1 cellular context compared by ENCODE assay signal in the genomic region with DNA sequence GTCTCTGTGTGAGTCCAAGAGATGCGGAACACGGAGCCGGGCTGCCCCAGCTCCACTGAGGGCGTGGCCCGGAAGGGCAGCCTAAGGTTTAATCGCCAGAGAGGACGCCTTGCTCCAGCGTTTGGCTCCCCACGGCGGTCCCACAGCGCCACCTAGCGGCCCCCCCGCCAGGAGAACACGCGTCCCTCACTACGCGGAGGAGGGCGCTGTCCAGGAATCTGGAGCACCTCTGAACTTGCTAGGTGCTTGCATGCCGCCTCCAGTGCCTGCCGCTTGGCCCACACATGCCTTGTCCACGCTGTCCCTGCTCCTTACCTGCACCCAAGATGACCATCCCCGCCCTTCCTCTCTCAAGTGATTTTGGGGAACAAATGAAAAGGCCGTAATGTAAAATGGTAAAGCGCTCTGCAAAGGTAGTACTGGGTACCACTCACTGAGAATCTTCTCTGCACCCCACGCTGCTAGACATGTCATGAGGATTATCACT.
TF ChIP-seq lines count a peak whose summit lies in the region.

No MANE protein-coding gene starts in this region.

TF ChIP-seq in HepG2, 621 proteins besides CTCF, POLR2A, EP300 and RAD21 (continued from another document and continues in another):
- TF ChIP-seq ZNF225 (CRISPR knock-in tag; IDR thresholded peaks at IDR 0.05) = peak; percentile 93
- TF ChIP-seq ZNF709 (CRISPR knock-in tag; IDR thresholded peaks at IDR 0.05) = no peak
- TF ChIP-seq KMT2B (CRISPR knock-in tag; IDR thresholded peaks at IDR 0.05) = no peak
- no peak for TF ChIP-seq ZNF207 (IDR thresholded peaks at IDR 0.05; ENCODE audit: borderline replicate concordance)
- peak; percentile 91 for TF ChIP-seq KDM2A (CRISPR knock-in tag; IDR thresholded peaks at IDR 0.05; ENCODE audit: borderline replicate concordance, low read depth)
- TF ChIP-seq ELF1 (CRISPR knock-in tag; IDR thresholded peaks at IDR 0.05) = peak; percentile 68
- peak; percentile 40; the same call in 1 of the 2 replicates for TF ChIP-seq RXRB (CRISPR knock-in tag; IDR thresholded peaks at IDR 0.05; ENCODE audit: borderline replicate concordance)
- TF ChIP-seq SRSF1 (optimal IDR thresholded peaks at IDR 0.05; ENCODE audit: low read depth, low read length) = no peak
- TF ChIP-seq, protein P1, sequence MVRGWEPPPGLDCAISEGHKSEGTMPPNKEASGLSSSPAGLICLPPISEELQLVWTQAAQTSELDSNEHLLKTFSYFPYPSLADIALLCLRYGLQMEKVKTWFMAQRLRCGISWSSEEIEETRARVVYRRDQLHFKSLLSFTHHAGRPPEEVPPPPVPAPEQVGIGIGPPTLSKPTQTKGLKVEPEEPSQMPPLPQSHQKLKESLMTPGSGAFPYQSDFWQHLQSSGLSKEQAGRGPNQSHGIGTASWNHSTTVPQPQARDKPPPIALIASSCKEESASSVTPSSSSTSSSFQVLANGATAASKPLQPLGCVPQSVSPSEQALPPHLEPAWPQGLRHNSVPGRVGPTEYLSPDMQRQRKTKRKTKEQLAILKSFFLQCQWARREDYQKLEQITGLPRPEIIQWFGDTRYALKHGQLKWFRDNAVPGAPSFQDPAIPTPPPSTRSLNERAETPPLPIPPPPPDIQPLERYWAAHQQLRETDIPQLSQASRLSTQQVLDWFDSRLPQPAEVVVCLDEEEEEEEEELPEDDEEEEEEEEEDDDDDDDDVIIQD (CRISPR knock-in tag; IDR thresholded peaks at IDR 0.05; ENCODE audit: low read depth) = no peak
- peak; percentile 90 for TF ChIP-seq ZNF263 (CRISPR knock-in tag; IDR thresholded peaks at IDR 0.05)
- TF ChIP-seq REPIN1 (CRISPR knock-in tag; IDR thresholded peaks at IDR 0.05; ENCODE audit: borderline replicate concordance, low read depth) = no peak; the same call in 1 of the 2 replicates
- TF ChIP-seq KDM5B (CRISPR knock-in tag; IDR thresholded peaks at IDR 0.05; ENCODE audit: borderline replicate concordance) = peak; percentile 66; the same call in 1 of the 2 replicates
- peak; percentile 53; the same call in 1 of the 2 replicates for TF ChIP-seq KLF6 (CRISPR knock-in tag; IDR thresholded peaks at IDR 0.05)
- TF ChIP-seq DNMT1 (CRISPR knock-in tag; IDR thresholded peaks at IDR 0.05) = no peak
- TF ChIP-seq BHLHE40 (IDR thresholded peaks at IDR 0.05; ENCODE audit: low read length) = peak; percentile 45; the same call in 1 of the 2 replicates
- no peak for TF ChIP-seq SP1 (IDR thresholded peaks at IDR 0.05)
- TF ChIP-seq SP1 (CRISPR knock-in tag; IDR thresholded peaks at IDR 0.05) = peak; percentile 70; the same call in 1 of the 2 replicates
- no peak for TF ChIP-seq ZNF317 (CRISPR knock-in tag; IDR thresholded peaks at IDR 0.05)
- TF ChIP-seq ZKSCAN1 (IDR thresholded peaks at IDR 0.05; ENCODE audit: low read length) = no peak
- TF ChIP-seq CBX1 (IDR thresholded peaks at IDR 0.05; ENCODE audit: low read depth) = peak; percentile 49
- peak; percentile 52; the same call in 1 of the 2 replicates for TF ChIP-seq ZNF772 (CRISPR knock-in tag; IDR thresholded peaks at IDR 0.05)
- TF ChIP-seq SATB2 (CRISPR knock-in tag; IDR thresholded peaks at IDR 0.05) = no peak
- TF ChIP-seq FOXA3 (CRISPR knock-in tag; IDR thresholded peaks at IDR 0.05) = peak; percentile 44; the same call in 1 of the 2 replicates
- TF ChIP-seq, protein P2, sequence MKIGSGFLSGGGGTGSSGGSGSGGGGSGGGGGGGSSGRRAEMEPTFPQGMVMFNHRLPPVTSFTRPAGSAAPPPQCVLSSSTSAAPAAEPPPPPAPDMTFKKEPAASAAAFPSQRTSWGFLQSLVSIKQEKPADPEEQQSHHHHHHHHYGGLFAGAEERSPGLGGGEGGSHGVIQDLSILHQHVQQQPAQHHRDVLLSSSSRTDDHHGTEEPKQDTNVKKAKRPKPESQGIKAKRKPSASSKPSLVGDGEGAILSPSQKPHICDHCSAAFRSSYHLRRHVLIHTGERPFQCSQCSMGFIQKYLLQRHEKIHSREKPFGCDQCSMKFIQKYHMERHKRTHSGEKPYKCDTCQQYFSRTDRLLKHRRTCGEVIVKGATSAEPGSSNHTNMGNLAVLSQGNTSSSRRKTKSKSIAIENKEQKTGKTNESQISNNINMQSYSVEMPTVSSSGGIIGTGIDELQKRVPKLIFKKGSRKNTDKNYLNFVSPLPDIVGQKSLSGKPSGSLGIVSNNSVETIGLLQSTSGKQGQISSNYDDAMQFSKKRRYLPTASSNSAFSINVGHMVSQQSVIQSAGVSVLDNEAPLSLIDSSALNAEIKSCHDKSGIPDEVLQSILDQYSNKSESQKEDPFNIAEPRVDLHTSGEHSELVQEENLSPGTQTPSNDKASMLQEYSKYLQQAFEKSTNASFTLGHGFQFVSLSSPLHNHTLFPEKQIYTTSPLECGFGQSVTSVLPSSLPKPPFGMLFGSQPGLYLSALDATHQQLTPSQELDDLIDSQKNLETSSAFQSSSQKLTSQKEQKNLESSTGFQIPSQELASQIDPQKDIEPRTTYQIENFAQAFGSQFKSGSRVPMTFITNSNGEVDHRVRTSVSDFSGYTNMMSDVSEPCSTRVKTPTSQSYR (CRISPR knock-in tag; IDR thresholded peaks at IDR 0.05; ENCODE audit: borderline replicate concordance) = peak; percentile 51; the same call in 1 of the 2 replicates
- TF ChIP-seq ERF (CRISPR knock-in tag; IDR thresholded peaks at IDR 0.05) = 0 out of 2 replicates have a peak, but pooled peaks have one; percentile 37
- peak; percentile 79 for TF ChIP-seq ZNF768 (CRISPR knock-in tag; IDR thresholded peaks at IDR 0.05)
- TF ChIP-seq, protein P3, sequence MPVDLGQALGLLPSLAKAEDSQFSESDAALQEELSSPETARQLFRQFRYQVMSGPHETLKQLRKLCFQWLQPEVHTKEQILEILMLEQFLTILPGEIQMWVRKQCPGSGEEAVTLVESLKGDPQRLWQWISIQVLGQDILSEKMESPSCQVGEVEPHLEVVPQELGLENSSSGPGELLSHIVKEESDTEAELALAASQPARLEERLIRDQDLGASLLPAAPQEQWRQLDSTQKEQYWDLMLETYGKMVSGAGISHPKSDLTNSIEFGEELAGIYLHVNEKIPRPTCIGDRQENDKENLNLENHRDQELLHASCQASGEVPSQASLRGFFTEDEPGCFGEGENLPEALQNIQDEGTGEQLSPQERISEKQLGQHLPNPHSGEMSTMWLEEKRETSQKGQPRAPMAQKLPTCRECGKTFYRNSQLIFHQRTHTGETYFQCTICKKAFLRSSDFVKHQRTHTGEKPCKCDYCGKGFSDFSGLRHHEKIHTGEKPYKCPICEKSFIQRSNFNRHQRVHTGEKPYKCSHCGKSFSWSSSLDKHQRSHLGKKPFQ (CRISPR knock-in tag; IDR thresholded peaks at IDR 0.05; ENCODE audit: insufficient replicate concordance) = no peak
- TF ChIP-seq REXO4 (CRISPR knock-in tag; IDR thresholded peaks at IDR 0.05; ENCODE audit: borderline replicate concordance) = no peak
- peak; percentile 56; the same call in 1 of the 2 replicates for TF ChIP-seq FOXO1 (CRISPR knock-in tag; IDR thresholded peaks at IDR 0.05)
- TF ChIP-seq, protein P4, sequence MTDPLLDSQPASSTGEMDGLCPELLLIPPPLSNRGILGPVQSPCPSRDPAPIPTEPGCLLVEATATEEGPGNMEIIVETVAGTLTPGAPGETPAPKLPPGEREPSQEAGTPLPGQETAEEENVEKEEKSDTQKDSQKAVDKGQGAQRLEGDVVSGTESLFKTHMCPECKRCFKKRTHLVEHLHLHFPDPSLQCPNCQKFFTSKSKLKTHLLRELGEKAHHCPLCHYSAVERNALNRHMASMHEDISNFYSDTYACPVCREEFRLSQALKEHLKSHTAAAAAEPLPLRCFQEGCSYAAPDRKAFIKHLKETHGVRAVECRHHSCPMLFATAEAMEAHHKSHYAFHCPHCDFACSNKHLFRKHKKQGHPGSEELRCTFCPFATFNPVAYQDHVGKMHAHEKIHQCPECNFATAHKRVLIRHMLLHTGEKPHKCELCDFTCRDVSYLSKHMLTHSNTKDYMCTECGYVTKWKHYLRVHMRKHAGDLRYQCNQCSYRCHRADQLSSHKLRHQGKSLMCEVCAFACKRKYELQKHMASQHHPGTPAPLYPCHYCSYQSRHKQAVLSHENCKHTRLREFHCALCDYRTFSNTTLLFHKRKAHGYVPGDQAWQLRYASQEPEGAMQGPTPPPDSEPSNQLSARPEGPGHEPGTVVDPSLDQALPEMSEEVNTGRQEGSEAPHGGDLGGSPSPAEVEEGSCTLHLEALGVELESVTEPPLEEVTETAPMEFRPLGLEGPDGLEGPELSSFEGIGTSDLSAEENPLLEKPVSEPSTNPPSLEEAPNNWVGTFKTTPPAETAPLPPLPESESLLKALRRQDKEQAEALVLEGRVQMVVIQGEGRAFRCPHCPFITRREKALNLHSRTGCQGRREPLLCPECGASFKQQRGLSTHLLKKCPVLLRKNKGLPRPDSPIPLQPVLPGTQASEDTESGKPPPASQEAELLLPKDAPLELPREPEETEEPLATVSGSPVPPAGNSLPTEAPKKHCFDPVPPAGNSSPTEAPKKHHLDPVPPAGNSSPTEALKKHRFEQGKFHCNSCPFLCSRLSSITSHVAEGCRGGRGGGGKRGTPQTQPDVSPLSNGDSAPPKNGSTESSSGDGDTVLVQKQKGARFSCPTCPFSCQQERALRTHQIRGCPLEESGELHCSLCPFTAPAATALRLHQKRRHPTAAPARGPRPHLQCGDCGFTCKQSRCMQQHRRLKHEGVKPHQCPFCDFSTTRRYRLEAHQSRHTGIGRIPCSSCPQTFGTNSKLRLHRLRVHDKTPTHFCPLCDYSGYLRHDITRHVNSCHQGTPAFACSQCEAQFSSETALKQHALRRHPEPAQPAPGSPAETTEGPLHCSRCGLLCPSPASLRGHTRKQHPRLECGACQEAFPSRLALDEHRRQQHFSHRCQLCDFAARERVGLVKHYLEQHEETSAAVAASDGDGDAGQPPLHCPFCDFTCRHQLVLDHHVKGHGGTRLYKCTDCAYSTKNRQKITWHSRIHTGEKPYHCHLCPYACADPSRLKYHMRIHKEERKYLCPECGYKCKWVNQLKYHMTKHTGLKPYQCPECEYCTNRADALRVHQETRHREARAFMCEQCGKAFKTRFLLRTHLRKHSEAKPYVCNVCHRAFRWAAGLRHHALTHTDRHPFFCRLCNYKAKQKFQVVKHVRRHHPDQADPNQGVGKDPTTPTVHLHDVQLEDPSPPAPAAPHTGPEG (CRISPR knock-in tag; IDR thresholded peaks at IDR 0.05) = no peak
- no peak; the same call in 1 of the 2 replicates for TF ChIP-seq CREM (IDR thresholded peaks at IDR 0.05)
- no peak for TF ChIP-seq CREM (CRISPR knock-in tag; IDR thresholded peaks at IDR 0.05)
- TF ChIP-seq, protein P5, sequence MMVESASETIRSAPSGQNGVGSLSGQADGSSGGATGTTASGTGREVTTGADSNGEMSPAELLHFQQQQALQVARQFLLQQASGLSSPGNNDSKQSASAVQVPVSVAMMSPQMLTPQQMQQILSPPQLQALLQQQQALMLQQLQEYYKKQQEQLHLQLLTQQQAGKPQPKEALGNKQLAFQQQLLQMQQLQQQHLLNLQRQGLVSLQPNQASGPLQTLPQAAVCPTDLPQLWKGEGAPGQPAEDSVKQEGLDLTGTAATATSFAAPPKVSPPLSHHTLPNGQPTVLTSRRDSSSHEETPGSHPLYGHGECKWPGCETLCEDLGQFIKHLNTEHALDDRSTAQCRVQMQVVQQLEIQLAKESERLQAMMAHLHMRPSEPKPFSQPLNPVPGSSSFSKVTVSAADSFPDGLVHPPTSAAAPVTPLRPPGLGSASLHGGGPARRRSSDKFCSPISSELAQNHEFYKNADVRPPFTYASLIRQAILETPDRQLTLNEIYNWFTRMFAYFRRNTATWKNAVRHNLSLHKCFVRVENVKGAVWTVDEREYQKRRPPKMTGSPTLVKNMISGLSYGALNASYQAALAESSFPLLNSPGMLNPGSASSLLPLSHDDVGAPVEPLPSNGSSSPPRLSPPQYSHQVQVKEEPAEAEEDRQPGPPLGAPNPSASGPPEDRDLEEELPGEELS (CRISPR knock-in tag; IDR thresholded peaks at IDR 0.05) = no peak
- TF ChIP-seq, protein P6, sequence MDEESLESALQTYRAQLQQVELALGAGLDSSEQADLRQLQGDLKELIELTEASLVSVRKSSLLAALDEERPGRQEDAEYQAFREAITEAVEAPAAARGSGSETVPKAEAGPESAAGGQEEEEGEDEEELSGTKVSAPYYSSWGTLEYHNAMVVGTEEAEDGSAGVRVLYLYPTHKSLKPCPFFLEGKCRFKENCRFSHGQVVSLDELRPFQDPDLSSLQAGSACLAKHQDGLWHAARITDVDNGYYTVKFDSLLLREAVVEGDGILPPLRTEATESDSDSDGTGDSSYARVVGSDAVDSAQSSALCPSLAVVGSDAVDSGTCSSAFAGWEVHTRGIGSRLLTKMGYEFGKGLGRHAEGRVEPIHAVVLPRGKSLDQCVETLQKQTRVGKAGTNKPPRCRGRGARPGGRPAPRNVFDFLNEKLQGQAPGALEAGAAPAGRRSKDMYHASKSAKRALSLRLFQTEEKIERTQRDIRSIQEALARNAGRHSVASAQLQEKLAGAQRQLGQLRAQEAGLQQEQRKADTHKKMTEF (CRISPR knock-in tag; IDR thresholded peaks at IDR 0.05) = peak; percentile 58; the same call in 1 of the 2 replicates
- TF ChIP-seq SAP130 (CRISPR knock-in tag; IDR thresholded peaks at IDR 0.05; ENCODE audit: low read depth) = 0 out of 2 replicates have a peak, but pooled peaks have one; percentile 22
- TF ChIP-seq ZNF296 (CRISPR knock-in tag; conservative IDR thresholded peaks at IDR 0.05) = no peak
- no peak for TF ChIP-seq HNF4G (IDR thresholded peaks at IDR 0.05; ENCODE audit: borderline replicate concordance, low read depth, low read length)
- TF ChIP-seq HNF4G (CRISPR knock-in tag; IDR thresholded peaks at IDR 0.05; ENCODE audit: borderline replicate concordance, low read depth) = no peak; the same call in 1 of the 2 replicates
- TF ChIP-seq, protein P7, sequence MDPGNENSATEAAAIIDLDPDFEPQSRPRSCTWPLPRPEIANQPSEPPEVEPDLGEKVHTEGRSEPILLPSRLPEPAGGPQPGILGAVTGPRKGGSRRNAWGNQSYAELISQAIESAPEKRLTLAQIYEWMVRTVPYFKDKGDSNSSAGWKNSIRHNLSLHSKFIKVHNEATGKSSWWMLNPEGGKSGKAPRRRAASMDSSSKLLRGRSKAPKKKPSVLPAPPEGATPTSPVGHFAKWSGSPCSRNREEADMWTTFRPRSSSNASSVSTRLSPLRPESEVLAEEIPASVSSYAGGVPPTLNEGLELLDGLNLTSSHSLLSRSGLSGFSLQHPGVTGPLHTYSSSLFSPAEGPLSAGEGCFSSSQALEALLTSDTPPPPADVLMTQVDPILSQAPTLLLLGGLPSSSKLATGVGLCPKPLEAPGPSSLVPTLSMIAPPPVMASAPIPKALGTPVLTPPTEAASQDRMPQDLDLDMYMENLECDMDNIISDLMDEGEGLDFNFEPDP (CRISPR knock-in tag; conservative IDR thresholded peaks at IDR 0.05) = no peak
- TF ChIP-seq FOSL2 (CRISPR knock-in tag; IDR thresholded peaks at IDR 0.05) = peak; percentile 49; the same call in 1 of the 2 replicates
- TF ChIP-seq SMC3 (IDR thresholded peaks at IDR 0.05; ENCODE audit: low read length) = peak; percentile 51; the same call in 1 of the 2 replicates
- TF ChIP-seq ZNF343 (CRISPR knock-in tag; IDR thresholded peaks at IDR 0.05) = no peak
- TF ChIP-seq, protein P8, sequence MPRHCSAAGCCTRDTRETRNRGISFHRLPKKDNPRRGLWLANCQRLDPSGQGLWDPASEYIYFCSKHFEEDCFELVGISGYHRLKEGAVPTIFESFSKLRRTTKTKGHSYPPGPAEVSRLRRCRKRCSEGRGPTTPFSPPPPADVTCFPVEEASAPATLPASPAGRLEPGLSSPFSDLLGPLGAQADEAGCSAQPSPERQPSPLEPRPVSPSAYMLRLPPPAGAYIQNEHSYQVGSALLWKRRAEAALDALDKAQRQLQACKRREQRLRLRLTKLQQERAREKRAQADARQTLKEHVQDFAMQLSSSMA (CRISPR knock-in tag; IDR thresholded peaks at IDR 0.05) = 0 out of 2 replicates have a peak, but pooled peaks have one; percentile 57
- TF ChIP-seq PHB2 (IDR thresholded peaks at IDR 0.05; ENCODE audit: partially characterized antibody) = no peak
- no peak for TF ChIP-seq BRD4 (CRISPR knock-in tag; IDR thresholded peaks at IDR 0.05)
- TF ChIP-seq ZNF33B (CRISPR knock-in tag; IDR thresholded peaks at IDR 0.05) = no peak
- TF ChIP-seq HNF4A (CRISPR knock-in tag; IDR thresholded peaks at IDR 0.05) = no peak
- TF ChIP-seq MTF2 (CRISPR knock-in tag; IDR thresholded peaks at IDR 0.05; ENCODE audit: borderline replicate concordance) = peak; percentile 92; the same call in 1 of the 2 replicates
